1 cellular context compared by ENCODE assay signal in genomic region chr7:66493235-66494181, GRCh38.
A peak's percentile ranks its signal among the peaks of the same experiment; 100 is the strongest.
TF ChIP-seq lines count a peak whose summit lies in the region.

No MANE protein-coding gene starts in this region.

TF ChIP-seq in HEK293, 187 proteins besides CTCF, POLR2A, EP300 and RAD21 (continued from another document):
- TF ChIP-seq, protein P1, sequence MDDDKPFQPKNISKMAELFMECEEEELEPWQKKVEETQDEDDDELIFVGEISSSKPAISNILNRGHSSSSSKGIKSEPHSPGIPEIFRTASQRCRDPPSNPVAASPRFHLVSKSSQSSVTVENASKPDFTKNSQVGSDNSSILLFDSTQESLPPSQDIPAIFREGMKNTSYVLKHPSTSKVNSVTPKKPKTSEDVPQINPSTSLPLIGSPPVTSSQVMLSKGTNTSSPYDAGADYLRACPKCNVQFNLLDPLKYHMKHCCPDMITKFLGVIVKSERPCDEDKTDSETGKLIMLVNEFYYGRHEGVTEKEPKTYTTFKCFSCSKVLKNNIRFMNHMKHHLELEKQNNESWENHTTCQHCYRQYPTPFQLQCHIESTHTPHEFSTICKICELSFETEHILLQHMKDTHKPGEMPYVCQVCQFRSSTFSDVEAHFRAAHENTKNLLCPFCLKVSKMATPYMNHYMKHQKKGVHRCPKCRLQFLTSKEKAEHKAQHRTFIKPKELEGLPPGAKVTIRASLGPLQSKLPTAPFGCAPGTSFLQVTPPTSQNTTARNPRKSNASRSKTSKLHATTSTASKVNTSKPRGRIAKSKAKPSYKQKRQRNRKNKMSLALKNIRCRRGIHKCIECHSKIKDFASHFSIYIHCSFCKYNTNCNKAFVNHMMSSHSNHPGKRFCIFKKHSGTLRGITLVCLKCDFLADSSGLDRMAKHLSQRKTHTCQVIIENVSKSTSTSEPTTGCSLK (tag by site-specific recombination; IDR thresholded peaks at IDR 0.05), result no peak
- TF ChIP-seq ZSCAN30 (tag by site-specific recombination; IDR thresholded peaks at IDR 0.05), result peak; percentile 39
- 0 out of 2 replicates have a peak, but pooled peaks have one; percentile 4 for TF ChIP-seq BCL11B (tag by site-specific recombination; IDR thresholded peaks at IDR 0.05; ENCODE audit: low read depth)
- no peak for TF ChIP-seq ZNF362 (tag by site-specific recombination; IDR thresholded peaks at IDR 0.05)
- 0 out of 2 replicates have a peak, but pooled peaks have one; percentile 30 for TF ChIP-seq OVOL3 (tag by site-specific recombination; IDR thresholded peaks at IDR 0.05)
- TF ChIP-seq ZNF133 (tag by site-specific recombination; IDR thresholded peaks at IDR 0.05), result no peak
- TF ChIP-seq ZNF600 (tag by site-specific recombination; IDR thresholded peaks at IDR 0.05), result 0 out of 2 replicates have a peak, but pooled peaks have one; percentile 20
- peak; percentile 98 for TF ChIP-seq KLF10 (tag by site-specific recombination; IDR thresholded peaks at IDR 0.05)
- TF ChIP-seq SP2 (tag by site-specific recombination; IDR thresholded peaks at IDR 0.05), result peak; percentile 85
- peak; percentile 41; the same call in 1 of the 2 replicates for TF ChIP-seq ZNF2 (tag by site-specific recombination; IDR thresholded peaks at IDR 0.05)
- TF ChIP-seq YY2 (tag by site-specific recombination; IDR thresholded peaks at IDR 0.05), result no peak
- TF ChIP-seq, protein P2, sequence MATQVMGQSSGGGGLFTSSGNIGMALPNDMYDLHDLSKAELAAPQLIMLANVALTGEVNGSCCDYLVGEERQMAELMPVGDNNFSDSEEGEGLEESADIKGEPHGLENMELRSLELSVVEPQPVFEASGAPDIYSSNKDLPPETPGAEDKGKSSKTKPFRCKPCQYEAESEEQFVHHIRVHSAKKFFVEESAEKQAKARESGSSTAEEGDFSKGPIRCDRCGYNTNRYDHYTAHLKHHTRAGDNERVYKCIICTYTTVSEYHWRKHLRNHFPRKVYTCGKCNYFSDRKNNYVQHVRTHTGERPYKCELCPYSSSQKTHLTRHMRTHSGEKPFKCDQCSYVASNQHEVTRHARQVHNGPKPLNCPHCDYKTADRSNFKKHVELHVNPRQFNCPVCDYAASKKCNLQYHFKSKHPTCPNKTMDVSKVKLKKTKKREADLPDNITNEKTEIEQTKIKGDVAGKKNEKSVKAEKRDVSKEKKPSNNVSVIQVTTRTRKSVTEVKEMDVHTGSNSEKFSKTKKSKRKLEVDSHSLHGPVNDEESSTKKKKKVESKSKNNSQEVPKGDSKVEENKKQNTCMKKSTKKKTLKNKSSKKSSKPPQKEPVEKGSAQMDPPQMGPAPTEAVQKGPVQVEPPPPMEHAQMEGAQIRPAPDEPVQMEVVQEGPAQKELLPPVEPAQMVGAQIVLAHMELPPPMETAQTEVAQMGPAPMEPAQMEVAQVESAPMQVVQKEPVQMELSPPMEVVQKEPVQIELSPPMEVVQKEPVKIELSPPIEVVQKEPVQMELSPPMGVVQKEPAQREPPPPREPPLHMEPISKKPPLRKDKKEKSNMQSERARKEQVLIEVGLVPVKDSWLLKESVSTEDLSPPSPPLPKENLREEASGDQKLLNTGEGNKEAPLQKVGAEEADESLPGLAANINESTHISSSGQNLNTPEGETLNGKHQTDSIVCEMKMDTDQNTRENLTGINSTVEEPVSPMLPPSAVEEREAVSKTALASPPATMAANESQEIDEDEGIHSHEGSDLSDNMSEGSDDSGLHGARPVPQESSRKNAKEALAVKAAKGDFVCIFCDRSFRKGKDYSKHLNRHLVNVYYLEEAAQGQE (tag by site-specific recombination; IDR thresholded peaks at IDR 0.05), result no peak
- TF ChIP-seq ZNF621 (tag by site-specific recombination; IDR thresholded peaks at IDR 0.05), result no peak
- TF ChIP-seq ZBTB44 (tag by site-specific recombination; IDR thresholded peaks at IDR 0.05), result no peak
TF ChIP-seq in HEK293: peak in this region for 30.
